ENCODE assay signal across 11 cellular contexts in genomic region chr19:21084343-21084742, GRCh38. TPM values are rescaled to one million over a fixed set of nuclear protein-coding genes. Genes with fewer than 3 reads are reported as not detected.
DNase-seq lines count a peak whose midpoint lies in the region; ATAC-seq and TF ChIP-seq lines count a peak whose summit lies in the region.
"Had no signal": no experiment of that assay in that cellular context is flagged by ENCODE, and none has a peak within 500 bp of the region (broad histone marks: within the 10 kb centered on the region; RNA-seq: fewer than 3 reads in every experiment).

No MANE protein-coding gene starts in this region.

- H3K9me3 ChIP-seq in breast epithelium, result no peaks in the 10 kb centered on the region

- H3K27me3 ChIP-seq in breast epithelium, result no peaks in the 10 kb centered on the region
- H3K27me3 ChIP-seq: dorsolateral prefrontal cortex had no signal

- no peak for TF ChIP-seq CTCF in MCF 10A (IDR thresholded peaks at IDR 0.05; ENCODE audit: unreplicated experiment)
- no peak for TF ChIP-seq CTCF in breast epithelium (IDR thresholded peaks at IDR 0.05)
- no peak for TF ChIP-seq CTCF in fibroblast of villous mesenchyme (IDR thresholded peaks at IDR 0.05; ENCODE audit: insufficient read depth, low read depth, low read length)
- no peak for TF ChIP-seq CTCF in type B pancreatic cell (conservative IDR thresholded peaks at IDR 0.05)

- no peaks in the 10 kb centered on the region for H3K4me1 ChIP-seq in breast epithelium

- BruUV-seq in MCF 10A (replicated peaks; lab: Mats Ljungman, UMichigan), result no TSS peak

- H3K4me1 Mint-ChIP-seq in MCF 10A (ENCODE audit: insufficient read depth, unreplicated experiment), result peaks cover 8% of the 10 kb centered on the region
- peaks cover 35% of the 10 kb centered on the region for H3K4me1 Mint-ChIP-seq in type B pancreatic cell (ENCODE audit: unreplicated experiment)

- DNase-seq in MCF 10A (ENCODE audit: unreplicated experiment), result peak; percentile 60
- no peak for DNase-seq in breast epithelium (ENCODE audit: low spot score in 2 of 2)
- peak; percentile 94 for DNase-seq in RKO (ENCODE audit: low spot score)
- peak; percentile 73 for DNase-seq in fibroblast of villous mesenchyme (ENCODE audit: low read depth)
- no peak for DNase-seq in type B pancreatic cell (ENCODE audit: extremely low spot score, unreplicated experiment)
- DNase-seq in NCI-H187 (lab: John Stamatoyannopoulos, UW), result no peak
- DNase-seq in NCI-H1436 (lab: John Stamatoyannopoulos, UW), result no peak
- DNase-seq: dorsolateral prefrontal cortex, NCI-H1694 treated with DMSO at 0.1 percent for 48 hours, SHP77 had no signal

- H3K4me3 Mint-ChIP-seq in MCF 10A (ENCODE audit: unreplicated experiment), result no peak overlapping the region
- peak overlapping the region; percentile 100 for H3K4me3 Mint-ChIP-seq in type B pancreatic cell

- no peak overlapping the region for H3K4me3 ChIP-seq in breast epithelium
- H3K4me3 ChIP-seq in fibroblast of villous mesenchyme (ENCODE audit: low read depth, low read length), result no peak overlapping the region
- H3K4me3 ChIP-seq: dorsolateral prefrontal cortex had no signal

- peaks cover 25% of the 10 kb centered on the region for H3K36me3 Mint-ChIP-seq in MCF 10A (ENCODE audit: insufficient read depth, unreplicated experiment)
- peaks cover 31% of the 10 kb centered on the region for H3K36me3 Mint-ChIP-seq in type B pancreatic cell

- CTCF ChIA-PET in MCF 10A (lab: Yijun Ruan, JAX), result interaction anchor here (0.6 kb wide), 1 partner anchor 672 kb away, joined by 5 read pairs; no protein-coding TSS in a partner anchor

- no peak for ATAC-seq in GM18909 (IDR thresholded peaks at IDR 0.05; ENCODE audit: poor library complexity, unreplicated experiment)

- H3K27ac Mint-ChIP-seq in MCF 10A (ENCODE audit: low read depth, unreplicated experiment) (no peak overlapping the region), type B pancreatic cell (peak overlapping the region; percentile 46)

- no peak for TF ChIP-seq POLR2A in breast epithelium (IDR thresholded peaks at IDR 0.05)

- H3K9me3 Mint-ChIP-seq in MCF 10A (ENCODE audit: unreplicated experiment), result no peaks in the 10 kb centered on the region
- no peaks in the 10 kb centered on the region for H3K9me3 Mint-ChIP-seq in type B pancreatic cell

- POLR2A ChIA-PET in MCF 10A (lab: Yijun Ruan, JAX), result interaction anchor here (0.6 to 3.7 kb wide), 4 partner anchors 13 to 276 kb away, joined by 3 to 24 read pairs (median 3); partner anchors contain the start of gene ZNF431

- H3K27me3 Mint-ChIP-seq in MCF 10A (ENCODE audit: insufficient read depth, unreplicated experiment) (no peaks in the 10 kb centered on the region), type B pancreatic cell (no peaks in the 10 kb centered on the region)

- intact Hi-C loops in MCF 10A (cut with micrococcal nuclease), result loop anchor here (5.0 kb wide), 2 partner anchors 58 to 62 kb away; partner anchors contain the start of genes ZNF430 and ZNF431
- intact Hi-C loops in breast epithelium (cut with DNase I; ENCODE audit: low total_unique reads), result no loop called here

- H3K36me3 ChIP-seq in breast epithelium, result no peaks in the 10 kb centered on the region

- no peak overlapping the region for H3K27ac ChIP-seq in breast epithelium
- H3K27ac ChIP-seq: dorsolateral prefrontal cortex had no signal

RNA-seq across cellular contexts. Expression of gene ZNF714, which starts 2.3 kb away (rescaled TPM):
- 10.0 and 11.0 TPM in 2 replicates for total RNA-seq in MCF 10A (2022)
- total RNA-seq in breast epithelium, result 10 to 100 TPM in 2 of 3 donors, 1 to 10 TPM in 1; 5.8 to 15.2 (median 11.1) TPM
- total RNA-seq in fibroblast of villous mesenchyme, result 8.4 and 13.8 TPM in 2 replicates
- 20.7 and 40.6 TPM in 2 replicates for total RNA-seq in type B pancreatic cell (ENCODE audit: low replicate concordance)

RNA-seq across cellular contexts. Expression of gene ZNF431, which starts 57.5 kb away (rescaled TPM):
- 17.2 and 22.1 TPM in 2 replicates for total RNA-seq in MCF 10A (2022)
- total RNA-seq in breast epithelium, result 10 to 100 TPM; 11.1 to 28.1 (median 11.8) TPM
- 7.1 and 9.9 TPM in 2 replicates for total RNA-seq in fibroblast of villous mesenchyme
- total RNA-seq in type B pancreatic cell (ENCODE audit: low replicate concordance), result 38.0 and 40.6 TPM in 2 replicates

Comparison
In these comparisons a context has a peak if more than half of its experiments do, and no peak if none do; other contexts are left out.
1. DNase-seq: peak in MCF 10A (single experiment), RKO (single experiment) and fibroblast of villous mesenchyme (single experiment); none in breast epithelium (0 of 2), type B pancreatic cell (single experiment), NCI-H187 (0 of 2) and NCI-H1436 (single experiment).